ENCODE assay signal across 32 cellular contexts in genomic region chr5:54270326-54270725, GRCh38.
"Had no signal": no experiment of that assay in that cellular context is flagged by ENCODE, and none has a peak within 500 bp of the region (broad histone marks: within the 10 kb centered on the region; RNA-seq: fewer than 3 reads in every experiment).

No MANE protein-coding gene starts in this region.

- H3K36me3 ChIP-seq: adrenal gland, brain microvascular endothelial cell, breast epithelium had no signal

- H3K9me3 ChIP-seq: adrenal gland, body of pancreas, breast epithelium had no signal

- DNase-seq: activated B cell treated with CpG ODN at 0.5 μM for 24 hours; activated CD4-positive, alpha-beta memory T cell treated with anti-CD3 and anti-CD28 coated beads for 36 hours; activated CD4-positive, alpha-beta T cell treated with anti-CD3 and anti-CD28 coated beads for 4 hours; activated CD4-positive, alpha-beta T cell treated with anti-CD3 and anti-CD28 coated beads, Interleukin-2, amount 10 ng/mL, durations not matched to agents 24 days and 14 days; activated CD4-positive, alpha-beta T cell treated with anti-CD3 and anti-CD28 coated beads, Interleukin-2, amount 50 U/mL, for 1 hour; activated CD4-positive, alpha-beta T cell treated with anti-CD3 and anti-CD28 coated beads, Interleukin-2, amount 50 U/mL, for 4 hours; activated CD4-positive, CD25-positive, alpha-beta regulatory T cell treated with anti-CD3 and anti-CD28 coated beads, Interleukin-2, amount 50 U/mL, for 72 hours; activated CD8-positive, alpha-beta memory T cell treated with anti-CD3 and anti-CD28 coated beads, Interleukin-2, amount 50 U/mL, for 4 hours; activated CD8-positive, alpha-beta T cell treated with anti-CD3 and anti-CD28 coated beads for 36 hours; activated effector memory CD4-positive, alpha-beta T cell treated with anti-CD3 and anti-CD28 coated beads, Interleukin-2, amount 50 U/mL, for 16 hours; activated gamma-delta T cell treated with Interleukin-2 at 50 U/mL for 16 hours; activated naive CD4-positive, alpha-beta T cell; activated naive CD4-positive, alpha-beta T cell treated with anti-CD3 and anti-CD28 coated beads for 36 hours; activated naive CD4-positive, alpha-beta T cell treated with anti-CD3 and anti-CD28 coated beads, Interleukin-2, amount 50 U/mL, for 16 hours; activated naive CD8-positive, alpha-beta T cell treated with anti-CD3 and anti-CD28 coated beads for 36 hours; activated T-cell treated with anti-CD3 and anti-CD28 coated beads for 4 hours; activated T-cell treated with anti-CD3 and anti-CD28 coated beads, Interleukin-2, amount 50 U/mL, for 1 hour; activated T-cell treated with anti-CD3 and anti-CD28 coated beads, Interleukin-2, amount 50 U/mL, for 4 hours; activated T-cell treated with anti-CD3 and anti-CD28 coated beads, Interleukin-2, amount 50 U/mL, for 72 hours; adrenal gland; amniotic stem cell; aorta; body of pancreas; brain microvascular endothelial cell; central memory CD4-positive, alpha-beta T cell; T-helper 1 cell; T-helper 2 cell; T-helper 9 cell had no signal

- ATAC-seq: activated CD8-positive, alpha-beta T cell treated with anti-CD3 and anti-CD28 coated beads for 36 hours; activated naive CD4-positive, alpha-beta T cell treated with anti-CD3 and anti-CD28 coated beads, Interleukin-2, amount 50 U/mL, for 72 hours; activated T-cell treated with anti-CD3 and anti-CD28 coated beads, Interleukin-2, amount 50 U/mL, for 4 hours; activated T-cell treated with anti-CD3 and anti-CD28 coated beads, Interleukin-2, amount 50 U/mL, for 72 hours; activated T-helper 17 cell treated with anti-CD3 and anti-CD28 coated beads, Interleukin-2, amount 50 U/mL, for 72 hours; body of pancreas had no signal

- H3K4me1 ChIP-seq: body of pancreas, breast epithelium had no signal

- H3K4me3 ChIP-seq: adrenal gland, body of pancreas, breast epithelium had no signal

- H3K27ac ChIP-seq: body of pancreas, brain microvascular endothelial cell, breast epithelium, VCaP had no signal

- H3K27me3 ChIP-seq: adrenal gland, body of pancreas, brain microvascular endothelial cell, breast epithelium had no signal
